ENCODE assay signal across 18 cellular contexts in genomic region chr15:63344737-63345390, GRCh38. TPM values are rescaled to one million over a fixed set of nuclear protein-coding genes. Genes with fewer than 3 reads are reported as not detected.
DNase-seq lines count a peak whose midpoint lies in the region; ATAC-seq and TF ChIP-seq lines count a peak whose summit lies in the region.
"Had no signal": no experiment of that assay in that cellular context is flagged by ENCODE, and none has a peak within 500 bp of the region (broad histone marks: within the 10 kb centered on the region; RNA-seq: fewer than 3 reads in every experiment).

No MANE protein-coding gene starts in this region.

- H3K79me1 ChIP-seq in trophoblast cell (ENCODE audit: low read length), result no peaks in the 10 kb centered on the region

- H2AK5ac ChIP-seq in trophoblast cell (ENCODE audit: low read length), result no peak overlapping the region

- no peak for TF ChIP-seq POLR2A in NB4 (IDR thresholded peaks at IDR 0.05; ENCODE audit: extremely low read depth, insufficient read length)

- H3K27ac Mint-ChIP-seq in chondrocyte (ENCODE audit: unreplicated experiment), result no peak overlapping the region
- H3K27ac Mint-ChIP-seq: CD4-positive, CD25-positive, alpha-beta regulatory T cell; dendritic cell treated with granulocyte-macrophage colony-stimulating factor and Interleukin-4, amounts not matched to agents 40 ng/mL and 50 ng/mL, for 4 days had no signal

- in situ Hi-C loops in G401 (cut with HindIII; ENCODE audit: low sequenced_read_pairs), result no loop called here

- no peak overlapping the region for H3K9ac ChIP-seq in trophoblast cell (ENCODE audit: low read length)

- no peak overlapping the region for H2BK5ac ChIP-seq in trophoblast cell (ENCODE audit: low read depth, low read length, poor library complexity)

- no peak overlapping the region for H4K91ac ChIP-seq in trophoblast cell (ENCODE audit: low read depth, low read length)

- no peaks in the 10 kb centered on the region for H3K27me3 ChIP-seq in trophoblast cell (ENCODE audit: insufficient read depth, low read length)
- H3K27me3 ChIP-seq in left lung, result no peaks in the 10 kb centered on the region
- H3K27me3 ChIP-seq: ovary had no signal

- WGBS in trophoblast cell (ENCODE audit: extremely low coverage, insufficient coverage, insufficient read length), result no CpG with 5 or more reads among the region's 5 CpGs

- H3K14ac ChIP-seq in trophoblast cell (ENCODE audit: low read length), result no peak overlapping the region

- peak; percentile 84 for DNase-seq in EH (ENCODE audit: low read depth)
- DNase-seq in NB4 (ENCODE audit: low read depth), result peak; percentile 51
- peak; percentile 75 for DNase-seq in chondrocyte (ENCODE audit: low spot score)
- no peak for DNase-seq in trophoblast cell
- DNase-seq in G401 (ENCODE audit: low spot score), result no peak
- no peak for DNase-seq in left lung
- DNase-seq: activated CD4-positive, alpha-beta T cell treated with anti-CD3 and anti-CD28 coated beads, Interleukin-2, amount 50 U/mL, for 1 hour; activated naive CD4-positive, alpha-beta T cell treated with anti-CD3 and anti-CD28 coated beads, Interleukin-2, amount 50 U/mL, for 16 hours; activated T-cell treated with anti-CD3 and anti-CD28 coated beads for 4 hours; CD4-positive, CD25-positive, alpha-beta regulatory T cell; DMS79; NCI-H2029; ovary; stimulated activated CD4-positive, alpha-beta T cell treated with anti-CD3 and anti-CD28 coated beads, Interleukin-4, amount 100 ng/mL, for 1 hour had no signal

- H4K12ac ChIP-seq in trophoblast cell (ENCODE audit: low read depth, low read length), result no peak overlapping the region

- H3K9me3 Mint-ChIP-seq in chondrocyte (ENCODE audit: low read depth), result no peaks in the 10 kb centered on the region
- H3K9me3 Mint-ChIP-seq: dendritic cell treated with granulocyte-macrophage colony-stimulating factor and Interleukin-4, amounts not matched to agents 40 ng/mL and 50 ng/mL, for 4 days had no signal

- no peak overlapping the region for H4K8ac ChIP-seq in trophoblast cell (ENCODE audit: low read depth, low read length)

- H3K4me3 Mint-ChIP-seq in chondrocyte (ENCODE audit: unreplicated experiment), result no peak overlapping the region
- H3K4me3 Mint-ChIP-seq: brain; CD4-positive, CD25-positive, alpha-beta regulatory T cell; dendritic cell treated with granulocyte-macrophage colony-stimulating factor and Interleukin-4, amounts not matched to agents 40 ng/mL and 50 ng/mL, for 4 days had no signal

- peaks cover 11% of the 10 kb centered on the region for H3K27me3 Mint-ChIP-seq in chondrocyte (ENCODE audit: low read depth)
- H3K27me3 Mint-ChIP-seq: brain had no signal

- intact Hi-C loops in left lung (cut with DNase I), result no loop called here

- no peak overlapping the region for H3K4me3 ChIP-seq in NB4 (ENCODE audit: low read depth, low read length)
- H3K4me3 ChIP-seq in trophoblast cell (ENCODE audit: low read depth, low read length), result peak overlapping the region; percentile 8
- no peak overlapping the region for H3K4me3 ChIP-seq in left lung
- H3K4me3 ChIP-seq: ovary had no signal

- H3K4me2 ChIP-seq in trophoblast cell (ENCODE audit: low read length), result no peak overlapping the region

- H3K9me3 ChIP-seq in trophoblast cell (ENCODE audit: insufficient read depth, low read depth, low read length) (peaks cover 3% of the 10 kb centered on the region), left lung (no peaks in the 10 kb centered on the region)
- H3K9me3 ChIP-seq: ovary had no signal

- H3K4me1 ChIP-seq in trophoblast cell (ENCODE audit: control insufficient read depth in 1 of 2, insufficient read depth in 2 of 2, low read length in 2 of 2), result peaks cover 0 to 2% of the 10 kb centered on the region in 2 experiments
- peaks cover 3 to 6% of the 10 kb centered on the region in 2 donors for H3K4me1 ChIP-seq in left lung

- no peaks in the 10 kb centered on the region for H3K36me3 Mint-ChIP-seq in chondrocyte (ENCODE audit: low read depth)
- H3K36me3 Mint-ChIP-seq: CD4-positive, CD25-positive, alpha-beta regulatory T cell had no signal

- no peak overlapping the region for H2BK12ac ChIP-seq in trophoblast cell (ENCODE audit: low read length)

- H3K27ac ChIP-seq in trophoblast cell (ENCODE audit: low read depth, low read length) (no peak overlapping the region), left lung (no peak overlapping the region)
- H3K27ac ChIP-seq: epithelial cell of prostate, ovary had no signal

- ATAC-seq in left lung (no peak), GM19023 (IDR thresholded peaks at IDR 0.05; ENCODE audit: unreplicated experiment) (no peak)

- H3K4me1 Mint-ChIP-seq in chondrocyte (ENCODE audit: low read depth), result peaks cover 44% of the 10 kb centered on the region

- no peaks in the 10 kb centered on the region for H3K36me3 ChIP-seq in trophoblast cell (ENCODE audit: control insufficient read depth in 1 of 2, insufficient read depth in 2 of 2, low read length in 2 of 2)
- no peaks in the 10 kb centered on the region for H3K36me3 ChIP-seq in left lung
- H3K36me3 ChIP-seq: ovary had no signal

- TF ChIP-seq CTCF in NB4 (IDR thresholded peaks at IDR 0.05; ENCODE audit: low read depth, low read length) (no peak), chondrocyte (IDR thresholded peaks at IDR 0.05) (no peak), left lung (IDR thresholded peaks at IDR 0.05) (no peak)

- H3K18ac ChIP-seq in trophoblast cell (ENCODE audit: low read length), result no peak overlapping the region

- H3K79me2 ChIP-seq in trophoblast cell (ENCODE audit: control insufficient read depth, insufficient read depth, low read length, poor library complexity), result no peaks in the 10 kb centered on the region

- no peak overlapping the region for H2AFZ ChIP-seq in trophoblast cell (ENCODE audit: insufficient read depth, low read length, poor library complexity)

- H3K4ac ChIP-seq in trophoblast cell (ENCODE audit: low read depth, low read length), result no peak overlapping the region

- H2BK120ac ChIP-seq in trophoblast cell (ENCODE audit: insufficient read depth, low read length, poor library complexity), result no peak overlapping the region

- peak overlapping the region; percentile 6 for H3K23ac ChIP-seq in trophoblast cell (ENCODE audit: low read length)

RNA-seq across cellular contexts. Expression of gene CA12, which starts 36.8 kb away (rescaled TPM):
- total RNA-seq in chondrocyte, result 6.7 to 7.9 TPM (median 6.9 TPM) in 3 replicates
- 3.5 and 3.7 TPM in 2 replicates for polyA plus RNA-seq in trophoblast cell (2013)
- total RNA-seq in G401 (2014; rRNA removed; shearing (Covaris generic)), result 3.8 and 7.9 TPM in 2 replicates
- 10 to 100 TPM; 12.2 to 20.5 TPM for total RNA-seq in left lung
- total RNA-seq: CD4-positive, CD25-positive, alpha-beta regulatory T cell had no signal
- polyA plus RNA-seq: CD4-positive, CD25-positive, alpha-beta regulatory T cell had no signal

Comparison
In these comparisons a context has a peak if more than half of its experiments do, and no peak if none do; other contexts are left out.
1. DNase-seq: peak in EH (single experiment), NB4 (single experiment) and chondrocyte (single experiment); none in trophoblast cell (0 of 2), G401 (single experiment) and left lung (0 of 2).